Comparison of ENCODE assay signal across 1 cellular context in genomic region chr18:26685438-26686173, GRCh38.
TF ChIP-seq lines count a peak whose summit lies in the region.

No MANE protein-coding gene starts in this region.

TF ChIP-seq in HepG2, 621 proteins besides CTCF, POLR2A, EP300 and RAD21:
- TF ChIP-seq ZNF512B (CRISPR knock-in tag; IDR thresholded peaks at IDR 0.05; ENCODE audit: borderline replicate concordance) (no peak), ZNF549 (CRISPR knock-in tag; IDR thresholded peaks at IDR 0.05) (no peak), TSC22D2 (CRISPR knock-in tag; IDR thresholded peaks at IDR 0.05; ENCODE audit: borderline replicate concordance) (no peak), ZNF557 (CRISPR knock-in tag; IDR thresholded peaks at IDR 0.05) (no peak), ZGPAT (CRISPR knock-in tag; IDR thresholded peaks at IDR 0.05) (no peak)
